ENCODE assay signal across 19 cellular contexts in genomic region chr1:40628903-40629292, GRCh38. TPM values are rescaled to one million over a fixed set of nuclear protein-coding genes. Genes with fewer than 3 reads are reported as not detected.
A peak's percentile ranks its signal among the peaks of the same experiment; 100 is the strongest.
DNase-seq lines count a peak whose midpoint lies in the region; ATAC-seq and TF ChIP-seq lines count a peak whose summit lies in the region.
"Had no signal": no experiment of that assay in that cellular context is flagged by ENCODE, and none has a peak within 500 bp of the region (broad histone marks: within the 10 kb centered on the region; RNA-seq: fewer than 3 reads in every experiment).

No MANE protein-coding gene starts in this region.

- no peaks in the 10 kb centered on the region for H3K36me3 ChIP-seq in left ventricle myocardium inferior
- H3K36me3 ChIP-seq: esophagus squamous epithelium, neural progenitor cell, vagina had no signal

- H3K4me1 Mint-ChIP-seq in T-helper 17 cell: peaks cover 18% of the 10 kb centered on the region
- H3K4me1 Mint-ChIP-seq: neural progenitor cell had no signal

- H3K4me3 Mint-ChIP-seq in T-helper 17 cell: peak overlapping the region; percentile 33
- H3K4me3 Mint-ChIP-seq: activated B cell treated with CpG ODN at 0.5 μM for 24 hours; activated naive CD8-positive, alpha-beta T cell; neural progenitor cell had no signal

- DNase-seq in cardiac septum (ENCODE audit: low spot score) (peak; percentile 31), left ventricle myocardium inferior (no peak), T-helper 17 cell (no peak), islet precursor cell (peak; percentile 55), foreskin fibroblast (no peak), lower leg skin (ENCODE audit: low spot score in 2 of 2) (no peak)
- DNase-seq: activated B cell treated with CpG ODN at 0.5 μM for 24 hours, Calu3, esophagus squamous epithelium, mesendoderm, NCI-H187 treated with DMSO at 0.1 percent for 48 hours, Right ventricle myocardium superior had no signal

- peaks cover 12% of the 10 kb centered on the region for H3K4me1 ChIP-seq in left ventricle myocardium inferior
- H3K4me1 ChIP-seq: neural progenitor cell had no signal

- H3K9me3 ChIP-seq in left ventricle myocardium inferior (replicated peaks): no peaks in the 10 kb centered on the region
- H3K9me3 ChIP-seq in T-helper 17 cell (ENCODE audit: control insufficient read depth, low read length, poor library complexity, severe bottlenecking): no peaks in the 10 kb centered on the region
- H3K9me3 ChIP-seq: esophagus squamous epithelium, vagina had no signal

- TF ChIP-seq CTCF in left ventricle myocardium inferior (IDR thresholded peaks at IDR 0.05; ENCODE audit: borderline replicate concordance) (no peak), foreskin fibroblast (IDR thresholded peaks at IDR 0.05; ENCODE audit: low read depth, low read length) (no peak), lower leg skin (IDR thresholded peaks at IDR 0.05) (no peak)

- peaks cover 5% of the 10 kb centered on the region for H3K27me3 Mint-ChIP-seq in T-helper 17 cell
- H3K27me3 Mint-ChIP-seq: activated naive CD8-positive, alpha-beta T cell; T-cell had no signal

- ATAC-seq in T-helper 17 cell (no peak), GM21367 (IDR thresholded peaks at IDR 0.05; ENCODE audit: unreplicated experiment) (no peak)
- no peak for ATAC-seq in activated CD4-positive, CD25-positive, alpha-beta regulatory T cell treated with anti-CD3 and anti-CD28 coated beads, Interleukin-2, amount 50 U/mL, for 24 hours

- WGBS in lower leg skin, 2 donors: 89 to 100% methylated on average over 2 of the region's 2 CpGs

- intact Hi-C loops in cardiac septum (cut with DNase I) (loop anchor here (5.0 to 10.0 kb wide), 2 partner anchors 38 to 326 kb away; partner anchors contain the start of gene RIMS3), left ventricle myocardium inferior (cut with micrococcal nuclease) (no loop called here), lower leg skin (cut with DNase I; ENCODE audit: low total_unique reads) (no loop called here)

- H3K36me3 Mint-ChIP-seq in T-helper 17 cell (ENCODE audit: low read depth): no peaks in the 10 kb centered on the region
- H3K36me3 Mint-ChIP-seq: activated naive CD8-positive, alpha-beta T cell; T-cell had no signal

- no peak overlapping the region for H3K27ac ChIP-seq in left ventricle myocardium inferior (replicated peaks)
- H3K27ac ChIP-seq: esophagus squamous epithelium, neural progenitor cell, vagina had no signal

- H3K27me3 ChIP-seq in left ventricle myocardium inferior (ENCODE audit: low read depth): peaks cover under 1% of the 10 kb centered on the region
- H3K27me3 ChIP-seq: dorsolateral prefrontal cortex, esophagus squamous epithelium, neural progenitor cell, vagina had no signal

- TF ChIP-seq POLR2A in lower leg skin (IDR thresholded peaks at IDR 0.05): no peak

- no peak overlapping the region for H3K27ac Mint-ChIP-seq in T-helper 17 cell
- H3K27ac Mint-ChIP-seq: activated B cell treated with CpG ODN at 0.5 μM for 24 hours had no signal

- H3K4me3 ChIP-seq in left ventricle myocardium inferior (no peak overlapping the region), foreskin fibroblast (ENCODE audit: low read depth in 1 of 2, low read length in 2 of 2) (no peak overlapping the region), lower leg skin (ENCODE audit: low read depth, poor library complexity, severe bottlenecking) (no peak overlapping the region)
- H3K4me3 ChIP-seq: dorsolateral prefrontal cortex, esophagus squamous epithelium, neural progenitor cell, vagina had no signal

RNA-seq across cellular contexts. Expression of gene RIMS3, which starts 36.6 kb away (rescaled TPM):
- total RNA-seq in cardiac septum (0.67 TPM), left ventricle myocardium inferior (0.74 TPM), T-helper 17 cell (1 to 10 TPM; 1.7 to 2.1 TPM), lower leg skin (1 to 10 TPM; 2.7 to 4.0 (median 3.0) TPM)

Comparison
In these comparisons a context has a peak if more than half of its experiments do, and no peak if none do; other contexts are left out.
1. DNase-seq: peak in cardiac septum (single experiment) and islet precursor cell (single experiment); none in left ventricle myocardium inferior (single experiment), T-helper 17 cell (0 of 3), foreskin fibroblast (0 of 2) and lower leg skin (0 of 2).